In genomic region chr20:59030911-59031310, GRCh38 we compare ENCODE assay signal across 8 cellular contexts. TPM values are rescaled to one million over a fixed set of nuclear protein-coding genes. Genes with fewer than 3 reads are reported as not detected.
A peak's percentile ranks its signal among the peaks of the same experiment; 100 is the strongest.
DNase-seq lines count a peak whose midpoint lies in the region; ATAC-seq and TF ChIP-seq lines count a peak whose summit lies in the region.

No MANE protein-coding gene starts in this region.

- H3K27ac ChIP-seq in Peyer's patch, result peak overlapping the region in 3 of 4 donors; percentile 91 to 95 (median 94)
- peak overlapping the region in 2 of 4 donors; percentile 90 to 92 for H3K27ac ChIP-seq in esophagus squamous epithelium

- H3K4me3 ChIP-seq in GM06990 (replicated peaks; ENCODE audit: low read depth, low read length) (peak overlapping the region; percentile 94), Peyer's patch (peak overlapping the region in 3 of 4 donors; percentile 75 to 88 (median 77)), esophagus squamous epithelium (peak overlapping the region; percentile 49 to 83 (median 73)), retinal pigment epithelial cell (ENCODE audit: low read length) (peak overlapping the region; percentile 75)

- peaks cover 14% of the 10 kb centered on the region for H3K36me3 ChIP-seq in GM06990 (ENCODE audit: control insufficient read depth, insufficient read depth, low read length)
- peaks cover 0 to 55% (median 0%) of the 10 kb centered on the region in 3 donors for H3K36me3 ChIP-seq in Peyer's patch
- peaks cover 8 to 69% (median 13%) of the 10 kb centered on the region in 3 donors for H3K36me3 ChIP-seq in esophagus squamous epithelium

- in situ Hi-C loops in G401 (cut with HindIII; ENCODE audit: low sequenced_read_pairs), result no loop called here

- no peaks in the 10 kb centered on the region for H3K27me3 ChIP-seq in GM06990 (replicated peaks; ENCODE audit: control insufficient read depth, insufficient read depth, low read length)
- no peaks in the 10 kb centered on the region for H3K27me3 ChIP-seq in Peyer's patch
- no peaks in the 10 kb centered on the region for H3K27me3 ChIP-seq in esophagus squamous epithelium

- H3K9me3 ChIP-seq in Peyer's patch, result no peaks in the 10 kb centered on the region
- H3K9me3 ChIP-seq in esophagus squamous epithelium, result no peaks in the 10 kb centered on the region

- TF ChIP-seq CTCF in GM06990 (IDR thresholded peaks at IDR 0.05; ENCODE audit: insufficient read depth, low read length, poor library complexity, severe bottlenecking) (no peak), Peyer's patch (IDR thresholded peaks at IDR 0.05) (no peak), esophagus squamous epithelium (IDR thresholded peaks at IDR 0.05) (no peak), retinal pigment epithelial cell (conservative IDR thresholded peaks at IDR 0.05; ENCODE audit: low read depth, low read length) (no peak)

- ATAC-seq in left lobe of liver, result no peak

- intact Hi-C loops in esophagus squamous epithelium (cut with DNase I), result loop anchor here (10.0 kb wide), 1 partner anchor 136 kb away; no protein-coding TSS in a partner anchor

- H3K4me1 ChIP-seq in Peyer's patch (peaks cover 0 to 41% (median 11%) of the 10 kb centered on the region in 4 donors), esophagus squamous epithelium (peaks cover 20 to 59% (median 30%) of the 10 kb centered on the region in 3 donors)

- DNase-seq in GM06990 (ENCODE audit: extremely low read depth, insufficient read length) (no peak), Peyer's patch (no peak), esophagus squamous epithelium (lab: John Stamatoyannopoulos, UW) (no peak), retinal pigment epithelial cell (ENCODE audit: low read depth) (no peak), left lobe of liver (ENCODE audit: low spot score) (no peak), SKM-1 (lab: John Stamatoyannopoulos, UW; ENCODE audit: unreplicated experiment) (no peak), G401 (ENCODE audit: low spot score) (no peak), NCI-H526 treated with DMSO at 0.1 percent for 48 hours (lab: John Stamatoyannopoulos, UW) (no peak)

- TF ChIP-seq POLR2A in Peyer's patch (IDR thresholded peaks at IDR 0.05), result no peak
- no peak for TF ChIP-seq POLR2A in esophagus squamous epithelium (IDR thresholded peaks at IDR 0.05)

- WGBS in esophagus squamous epithelium, 2 donors, result 35 to 45% methylated on average over 2 of the region's 2 CpGs

RNA-seq across cellular contexts. Expression of gene ATP5F1E, which starts 1.2 kb away (rescaled TPM):
- total RNA-seq in Peyer's patch (10 to 100 TPM; 20.6 to 34.0 (median 26.8) TPM), esophagus squamous epithelium (10 to 100 TPM; 11.6 to 35.5 (median 26.0) TPM), left lobe of liver (33.3 TPM)
- 35.4 and 51.3 TPM in 2 replicates for total RNA-seq in G401 (2014; rRNA removed; shearing (Covaris generic))

RNA-seq across cellular contexts. Expression of gene PRELID3B, which starts 11.7 kb away (rescaled TPM):
- 100 to 1,000 TPM in 2 of 4 donors, 10 to 100 TPM in 2; 44.6 to 148 (median 86.5) TPM for total RNA-seq in Peyer's patch
- 10 to 100 TPM; 44.7 to 73.1 (median 68.5) TPM for total RNA-seq in esophagus squamous epithelium
- 16.4 TPM for total RNA-seq in left lobe of liver
- 49.6 and 76.2 TPM in 2 replicates for total RNA-seq in G401 (2014; rRNA removed; shearing (Covaris generic))

RNA-seq across cellular contexts. Expression of gene TUBB1, which starts 11.7 kb away (rescaled TPM):
- not detected for total RNA-seq in Peyer's patch
- under 1 TPM in 1 of 4 donors, not detected in 3; 0.19 TPM for total RNA-seq in esophagus squamous epithelium
- 0.25 TPM for total RNA-seq in left lobe of liver
- not detected in 2 replicates for total RNA-seq in G401 (2014; rRNA removed; shearing (Covaris generic))

RNA-seq across cellular contexts. Expression of gene CTSZ, which starts 23.9 kb away (rescaled TPM):
- total RNA-seq in Peyer's patch (100 to 1,000 TPM in 3 of 4 donors, 10 to 100 TPM in 1; 78.4 to 310 (median 274) TPM), esophagus squamous epithelium (10 to 100 TPM; 22.3 to 89.7 (median 57.2) TPM), left lobe of liver (248 TPM)
- not detected in 2 replicates for total RNA-seq in G401 (2014; rRNA removed; shearing (Covaris generic))

RNA-seq across cellular contexts. Expression of gene NELFCD, which starts 49.9 kb away (rescaled TPM):
- total RNA-seq in Peyer's patch (10 to 100 TPM; 39.6 to 98.2 (median 65.1) TPM), esophagus squamous epithelium (10 to 100 TPM; 40.5 to 64.3 (median 49.9) TPM), left lobe of liver (34.8 TPM)
- 58.0 and 58.9 TPM in 2 replicates for total RNA-seq in G401 (2014; rRNA removed; shearing (Covaris generic))
